1 cellular context compared by ENCODE assay signal in genomic region chr1:37922767-37923550, GRCh38.
A peak's percentile ranks its signal among the peaks of the same experiment; 100 is the strongest.
TF ChIP-seq lines count a peak whose summit lies in the region.

No MANE protein-coding gene starts in this region.

TF ChIP-seq in K562, 482 proteins besides CTCF, POLR2A, EP300 and RAD21 (continued from another document and continues in another):
- TF ChIP-seq CHD7 (IDR thresholded peaks at IDR 0.05; ENCODE audit: low read depth, low read length) = no peak
- TF ChIP-seq RBM15 (IDR thresholded peaks at IDR 0.05; ENCODE audit: insufficient read depth, low read length) = no peak
- no peak for TF ChIP-seq ZNF41 (CRISPR knock-in tag; conservative IDR thresholded peaks at IDR 0.05)
- TF ChIP-seq MTA2 (IDR thresholded peaks at IDR 0.05; ENCODE audit: low read depth) = peak; percentile 84
- TF ChIP-seq ZNF134 (CRISPR knock-in tag; conservative IDR thresholded peaks at IDR 0.05) = no peak
- no peak for TF ChIP-seq BRF1 (IDR thresholded peaks at IDR 0.05; ENCODE audit: borderline replicate concordance, extremely low read depth, insufficient read length)
- no peak for TF ChIP-seq KLF1 (tag; IDR thresholded peaks at IDR 0.05)
- TF ChIP-seq STAT6 (CRISPR knock-in tag; IDR thresholded peaks at IDR 0.05) = no peak
- no peak for TF ChIP-seq ZNF239 (CRISPR knock-in tag; IDR thresholded peaks at IDR 0.05)
- TF ChIP-seq, protein P1, sequence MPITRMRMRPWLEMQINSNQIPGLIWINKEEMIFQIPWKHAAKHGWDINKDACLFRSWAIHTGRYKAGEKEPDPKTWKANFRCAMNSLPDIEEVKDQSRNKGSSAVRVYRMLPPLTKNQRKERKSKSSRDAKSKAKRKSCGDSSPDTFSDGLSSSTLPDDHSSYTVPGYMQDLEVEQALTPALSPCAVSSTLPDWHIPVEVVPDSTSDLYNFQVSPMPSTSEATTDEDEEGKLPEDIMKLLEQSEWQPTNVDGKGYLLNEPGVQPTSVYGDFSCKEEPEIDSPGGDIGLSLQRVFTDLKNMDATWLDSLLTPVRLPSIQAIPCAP (CRISPR knock-in tag; IDR thresholded peaks at IDR 0.05; ENCODE audit: borderline replicate concordance) = no peak
- peak in 1 of 2 experiments; percentile 76; a peak in 3 of 4 replicates for TF ChIP-seq RCOR1 (IDR thresholded peaks at IDR 0.05; ENCODE audit: borderline replicate concordance in 1 of 2, low read depth in 2 of 2, low read length in 2 of 2)
- TF ChIP-seq NKRF (IDR thresholded peaks at IDR 0.05; ENCODE audit: borderline replicate concordance) = no peak
- TF ChIP-seq STAT5B (CRISPR knock-in tag; IDR thresholded peaks at IDR 0.05) = no peak
- TF ChIP-seq RBM34 (IDR thresholded peaks at IDR 0.05; ENCODE audit: borderline replicate concordance, insufficient read depth, low read length) = no peak
- peak; percentile 62; the same call in 1 of the 2 replicates for TF ChIP-seq MAFK (IDR thresholded peaks at IDR 0.05; ENCODE audit: low read length)
- TF ChIP-seq ATF2 (CRISPR knock-in tag; IDR thresholded peaks at IDR 0.05) = no peak
- peak; percentile 89 for TF ChIP-seq E4F1 (CRISPR knock-in tag; IDR thresholded peaks at IDR 0.05; ENCODE audit: borderline replicate concordance)
- no peak for TF ChIP-seq KDM5B (IDR thresholded peaks at IDR 0.05; ENCODE audit: insufficient replicate concordance, low read depth, low read length)
- peak; percentile 27 to 58; a peak in 1 of 4 replicates for TF ChIP-seq MNT (conservative IDR thresholded peaks at IDR 0.05)
- TF ChIP-seq ZNF551 (CRISPR knock-in tag; IDR thresholded peaks at IDR 0.05) = no peak
- TF ChIP-seq ATF7 (IDR thresholded peaks at IDR 0.05) = peak; percentile 54; the same call in 1 of the 2 replicates
- no peak; the same call in 1 of the 2 replicates for TF ChIP-seq BCOR (IDR thresholded peaks at IDR 0.05)
- no peak for TF ChIP-seq RHOXF2B (CRISPR knock-in tag; conservative IDR thresholded peaks at IDR 0.05)
- peak; percentile 62 for TF ChIP-seq TBP (optimal IDR thresholded peaks at IDR 0.05; ENCODE audit: low read depth, low read length)
- TF ChIP-seq KLF16 (IDR thresholded peaks at IDR 0.05) = peak; percentile 49; the same call in 1 of the 2 replicates
- TF ChIP-seq ARID1B (IDR thresholded peaks at IDR 0.05) = peak; percentile 97
- TF ChIP-seq EGR1 (conservative IDR thresholded peaks at IDR 0.05) = no peak
- no peak for TF ChIP-seq RBM14 (IDR thresholded peaks at IDR 0.05; ENCODE audit: borderline replicate concordance, insufficient read depth, low read depth, low read length)
- TF ChIP-seq MAX (CRISPR knock-in tag; IDR thresholded peaks at IDR 0.05) = peak; percentile 66
- no peak for TF ChIP-seq TFAM (CRISPR knock-in tag; conservative IDR thresholded peaks at IDR 0.05)
- TF ChIP-seq ZNF408 (CRISPR knock-in tag; IDR thresholded peaks at IDR 0.05; ENCODE audit: low read depth) = no peak
- no peak for TF ChIP-seq PURB (CRISPR knock-in tag; IDR thresholded peaks at IDR 0.05; ENCODE audit: low read depth)
- TF ChIP-seq FUS (optimal IDR thresholded peaks at IDR 0.05; ENCODE audit: low read depth, low read length) = no peak
- TF ChIP-seq ZFP36 (IDR thresholded peaks at IDR 0.05; ENCODE audit: low read depth, low read length, partially characterized antibody) = no peak
- TF ChIP-seq ZNF282 (CRISPR knock-in tag; IDR thresholded peaks at IDR 0.05) = no peak
- 0 out of 2 replicates have a peak, but pooled peaks have one; percentile 35 for TF ChIP-seq FOSL1 (tag; conservative IDR thresholded peaks at IDR 0.05)
- TF ChIP-seq ZNF79 (CRISPR knock-in tag; IDR thresholded peaks at IDR 0.05; ENCODE audit: low read depth) = no peak
- TF ChIP-seq ETV1 (tag; conservative IDR thresholded peaks at IDR 0.05; ENCODE audit: low read depth) = 0 out of 2 replicates have a peak, but pooled peaks have one; percentile 12
- no peak for TF ChIP-seq NCOA6 (IDR thresholded peaks at IDR 0.05)
- TF ChIP-seq SP2 (IDR thresholded peaks at IDR 0.05; ENCODE audit: extremely low read depth, low read depth, low read length, poor library complexity, severe bottlenecking) = no peak
